ENCODE assay signal across 8 cellular contexts in genomic region chr6:84428300-84428907, GRCh38.
DNase-seq lines count a peak whose midpoint lies in the region; ATAC-seq and TF ChIP-seq lines count a peak whose summit lies in the region.

No MANE protein-coding gene starts in this region.

- peak; percentile 79 for TF ChIP-seq CTCF in LNCaP clone FGC (IDR thresholded peaks at IDR 0.05; ENCODE audit: control insufficient read depth, extremely low read depth, insufficient read depth)
- TF ChIP-seq CTCF in WI38 (IDR thresholded peaks at IDR 0.05; ENCODE audit: low read depth, low read length): peak; percentile 59

- ATAC-seq in GM19468 (IDR thresholded peaks at IDR 0.05; ENCODE audit: extremely low read depth, unreplicated experiment): peak; percentile 52
- peak; percentile 60 for ATAC-seq in Right ventricle myocardium superior (ENCODE audit: poor library complexity)

- H3K4me3 ChIP-seq in LNCaP clone FGC (ENCODE audit: low read depth, low read length) (no peak overlapping the region), WI38 (ENCODE audit: low read depth, low read length) (no peak overlapping the region)

- intact Hi-C loops in Right ventricle myocardium superior (cut with DNase I): no loop called here

- DNase-seq in NCI-H1436 (lab: John Stamatoyannopoulos, UW) (peak; percentile 18), NCI-H1436 treated with DMSO at 0.1 percent for 48 hours (lab: John Stamatoyannopoulos, UW) (no peak), LNCaP clone FGC (ENCODE audit: low read depth) (peak; percentile 14), Right ventricle myocardium superior (peak; percentile 81), putamen (ENCODE audit: low spot score) (no peak)
- DNase-seq in stimulated activated CD8-positive, alpha-beta memory T cell treated with anti-CD3 and anti-CD28 coated beads, Interleukin-4, amount 100 ng/mL, for 48 hours: peak; percentile 35

Comparison
In these comparisons a context has a peak if more than half of its experiments do, and no peak if none do; other contexts are left out.
1. DNase-seq: peak in NCI-H1436 (single experiment), LNCaP clone FGC (single experiment), Right ventricle myocardium superior (single experiment) and stimulated activated CD8-positive, alpha-beta memory T cell treated with anti-CD3 and anti-CD28 coated beads, Interleukin-4, amount 100 ng/mL, for 48 hours (single experiment); none in NCI-H1436 treated with DMSO at 0.1 percent for 48 hours (single experiment) and putamen (single experiment).